Comparison of ENCODE assay signal across 8 cellular contexts in the genomic region with DNA sequence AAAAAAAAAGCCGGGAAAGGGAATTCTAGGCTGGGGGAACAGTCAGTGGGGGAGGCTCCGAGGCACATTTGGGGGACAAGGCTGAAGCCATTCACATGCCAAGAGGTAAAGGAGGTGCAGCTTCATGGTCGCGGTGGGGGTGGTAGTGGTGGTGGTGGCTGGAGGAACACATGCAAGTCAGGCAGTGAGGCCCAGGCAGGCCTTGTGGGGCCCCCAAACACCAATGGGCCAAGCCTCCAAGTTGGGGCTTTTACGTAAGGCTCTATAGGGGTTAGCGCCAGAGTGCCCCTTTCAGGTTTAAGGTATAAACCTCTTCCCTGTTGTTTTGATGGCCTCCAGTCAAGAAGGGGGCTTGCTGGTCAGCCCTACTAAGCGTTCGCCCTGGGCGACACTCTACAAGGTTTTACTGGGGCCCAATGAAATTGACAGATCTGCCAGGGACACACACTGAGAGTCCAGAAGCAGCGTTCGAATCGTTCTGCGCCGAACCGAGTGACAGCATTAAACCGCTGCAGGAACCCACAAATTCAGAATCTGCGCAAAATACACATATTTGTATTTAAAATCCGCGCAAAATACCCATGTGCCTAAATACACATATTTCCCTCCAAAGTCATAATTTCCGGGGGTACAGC. TPM values are rescaled to one million over a fixed set of nuclear protein-coding genes. Genes with fewer than 3 reads are reported as not detected.
A peak's percentile ranks its signal among the peaks of the same experiment; 100 is the strongest.
DNase-seq lines count a peak whose midpoint lies in the region; ATAC-seq and TF ChIP-seq lines count a peak whose summit lies in the region.

No MANE protein-coding gene starts in this region.

- intact Hi-C loops in naive thymus-derived CD4-positive, alpha-beta T cell (cut with micrococcal nuclease), result loop anchor here (1.0 to 2.0 kb wide), 15 partner anchors 8 to 266 kb away; a partner anchor contains a TSS

- peaks cover 19 to 55% (median 50%) of the 10 kb centered on the region in 7 donors for H3K4me1 Mint-ChIP-seq in naive thymus-derived CD4-positive, alpha-beta T cell

- H3K4me3 Mint-ChIP-seq in naive thymus-derived CD4-positive, alpha-beta T cell, result peak overlapping the region; percentile 66 to 95 (median 88)

- H3K27ac ChIP-seq in coronary artery, result peak overlapping the region; percentile 95 to 98
- peak overlapping the region; percentile 98 for H3K27ac ChIP-seq in naive thymus-derived CD4-positive, alpha-beta T cell (ENCODE audit: low read depth, low read length)

- no peaks in the 10 kb centered on the region for H3K27me3 Mint-ChIP-seq in naive thymus-derived CD4-positive, alpha-beta T cell

- H3K36me3 ChIP-seq in naive thymus-derived CD4-positive, alpha-beta T cell (ENCODE audit: control insufficient read depth in 2 of 3, insufficient read depth in 3 of 3, low read length in 3 of 3), result peaks cover 8 to 20% (median 12%) of the 10 kb centered on the region in 3 experiments

- H3K9me3 Mint-ChIP-seq in naive thymus-derived CD4-positive, alpha-beta T cell, result peaks cover 0 to 1% (median 0%) of the 10 kb centered on the region in 11 donors

- H3K27me3 ChIP-seq in naive thymus-derived CD4-positive, alpha-beta T cell (ENCODE audit: control insufficient read depth in 2 of 2, insufficient read depth in 2 of 2, low read length in 2 of 2), result no peaks in the 10 kb centered on the region

- no peak for DNase-seq in AG09309 (ENCODE audit: low read depth)
- DNase-seq in LNCaP clone FGC (ENCODE audit: low read depth), result no peak
- peak; percentile 76 for DNase-seq in coronary artery (ENCODE audit: low spot score)
- no peak for DNase-seq in naive thymus-derived CD4-positive, alpha-beta T cell
- DNase-seq in NCI-H128 (lab: John Stamatoyannopoulos, UW; ENCODE audit: unreplicated experiment), result no peak
- DNase-seq in NOMO-1 (lab: John Stamatoyannopoulos, UW; ENCODE audit: unreplicated experiment in 2 of 2), result no peak
- DNase-seq in DMS 273 (lab: John Stamatoyannopoulos, UW; ENCODE audit: unreplicated experiment), result no peak
- no peak for DNase-seq in Kasumi-1 (lab: John Stamatoyannopoulos, UW)

- peaks cover 0 to 7% (median 5%) of the 10 kb centered on the region in 5 donors for H3K36me3 Mint-ChIP-seq in naive thymus-derived CD4-positive, alpha-beta T cell

- ATAC-seq in naive thymus-derived CD4-positive, alpha-beta T cell, result no peak

- H3K4me3 ChIP-seq in AG09309 (ENCODE audit: control insufficient read depth, low read depth, low read length) (peak overlapping the region; percentile 72), LNCaP clone FGC (ENCODE audit: low read depth, low read length) (peak overlapping the region; percentile 59), coronary artery (peak overlapping the region; percentile 87)
- peak overlapping the region; percentile 90 for H3K4me3 ChIP-seq in naive thymus-derived CD4-positive, alpha-beta T cell (ENCODE audit: low read length)

- H3K4me1 ChIP-seq in naive thymus-derived CD4-positive, alpha-beta T cell (ENCODE audit: control insufficient read depth in 2 of 2, insufficient read depth in 2 of 2, low read length in 2 of 2), result peaks cover 39 to 48% of the 10 kb centered on the region in 2 donors

- POLR2A ChIA-PET in naive thymus-derived CD4-positive, alpha-beta T cell (lab: Charles Lee), result interaction anchor here (0.5 to 13.1 kb wide), 11 partner anchors 24 to 1042 kb away, joined by 3 to 134 read pairs (median 9); a partner anchor contains a TSS

- H3K27ac Mint-ChIP-seq in naive thymus-derived CD4-positive, alpha-beta T cell, result peak overlapping the region; percentile 90 to 98 (median 95)

- CTCF ChIA-PET in naive thymus-derived CD4-positive, alpha-beta T cell (lab: Charles Lee), result interaction anchor here (0.7 to 5.6 kb wide), 7 partner anchors 7 to 207 kb away, joined by 3 to 82 read pairs (median 6); a partner anchor contains a TSS

- TF ChIP-seq CTCF in AG09309 (IDR thresholded peaks at IDR 0.05; ENCODE audit: control insufficient read depth, insufficient read depth, low read depth, low read length, missing control alignments) (no peak), LNCaP clone FGC (IDR thresholded peaks at IDR 0.05; ENCODE audit: control insufficient read depth, extremely low read depth, insufficient read depth) (no peak), coronary artery (IDR thresholded peaks at IDR 0.05) (no peak)

- H3K9me3 ChIP-seq in naive thymus-derived CD4-positive, alpha-beta T cell (ENCODE audit: control insufficient read depth in 2 of 3, low read length in 3 of 3), result no peaks in the 10 kb centered on the region

RNA-seq across cellular contexts. Expression of a gene that starts 0.8 kb away (rescaled TPM):
- total RNA-seq in naive thymus-derived CD4-positive, alpha-beta T cell, result 10 to 100 TPM in 4 of 5 experiments, 1 to 10 TPM in 1; 7.9 to 14.0 (median 10.8) TPM
- polyA plus RNA-seq in naive thymus-derived CD4-positive, alpha-beta T cell, result 10 to 100 TPM; 19.8 to 25.9 TPM

RNA-seq across cellular contexts. Expression of a gene that starts 23.4 kb away (rescaled TPM):
- total RNA-seq in naive thymus-derived CD4-positive, alpha-beta T cell, result 100 to 1,000 TPM; 166 to 392 (median 281) TPM
- polyA plus RNA-seq in naive thymus-derived CD4-positive, alpha-beta T cell, result 10 to 100 TPM; 37.0 to 45.7 TPM

RNA-seq across cellular contexts. Expression of a gene that starts 27.1 kb away (rescaled TPM):
- 10 to 100 TPM; 23.3 to 49.9 (median 41.5) TPM for total RNA-seq in naive thymus-derived CD4-positive, alpha-beta T cell
- 10 to 100 TPM in 1 of 2 donors, 1 to 10 TPM in 1; 3.5 to 10.1 TPM for polyA plus RNA-seq in naive thymus-derived CD4-positive, alpha-beta T cell

RNA-seq across cellular contexts. Expression of a gene that starts 33.0 kb away (rescaled TPM):
- 10 to 100 TPM; 35.3 to 73.6 (median 50.0) TPM for total RNA-seq in naive thymus-derived CD4-positive, alpha-beta T cell
- 1 to 10 TPM; 1.3 to 1.8 TPM for polyA plus RNA-seq in naive thymus-derived CD4-positive, alpha-beta T cell

RNA-seq across cellular contexts. Expression of a gene that starts 38.3 kb away (rescaled TPM):
- under 1 TPM in 3 of 5 experiments, not detected in 2; 0.24 to 0.32 (median 0.29) TPM for total RNA-seq in naive thymus-derived CD4-positive, alpha-beta T cell
- not detected for polyA plus RNA-seq in naive thymus-derived CD4-positive, alpha-beta T cell
